In the genomic region with DNA sequence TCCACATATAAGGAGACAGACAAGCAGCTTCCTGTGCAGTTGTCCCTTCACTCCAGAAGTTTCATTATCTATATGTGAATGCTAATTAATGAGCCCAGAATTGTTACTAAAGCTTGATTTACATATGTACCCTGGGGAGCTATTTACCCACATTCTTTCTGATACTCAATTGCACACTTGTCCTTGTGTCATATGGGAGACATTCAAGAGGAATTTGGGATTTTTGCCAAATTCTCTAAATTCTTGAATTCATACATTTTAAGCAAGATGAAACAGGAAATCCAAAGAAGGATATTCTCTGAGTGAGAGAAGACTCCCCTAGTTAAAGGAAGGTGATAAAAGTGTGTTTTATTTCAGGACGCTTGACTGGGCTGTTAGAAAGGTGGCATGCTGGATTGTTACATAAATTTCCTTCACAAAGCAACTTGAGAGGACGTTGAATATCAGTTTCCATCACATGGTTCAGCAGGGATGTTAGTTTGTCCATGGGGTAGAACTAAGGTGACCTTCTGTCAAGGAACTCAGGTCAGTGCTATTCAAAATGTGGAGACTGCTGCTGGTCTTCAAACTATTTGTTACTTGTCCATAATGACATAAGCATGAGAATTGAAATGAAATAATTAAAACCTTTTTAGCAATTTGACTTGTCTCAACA, we compare ENCODE assay signal across 19 cellular contexts.
DNase-seq lines count a peak whose midpoint lies in the region; ATAC-seq and TF ChIP-seq lines count a peak whose summit lies in the region.
"Had no signal": no experiment of that assay in that cellular context is flagged by ENCODE, and none has a peak within 500 bp of the region (broad histone marks: within the 10 kb centered on the region; RNA-seq: fewer than 3 reads in every experiment).

No MANE protein-coding gene starts in this region.

- H3K9me3 Mint-ChIP-seq in mesothelial cell of epicardium = peaks cover 4% of the 10 kb centered on the region
- H3K9me3 Mint-ChIP-seq: activated naive CD4-positive, alpha-beta T cell treated with anti-CD3 and anti-CD28 coated beads, Interleukin-2, amount 10 ng/mL, durations not matched to agents 7 days and 5 days had no signal

- peak overlapping the region; percentile 39 for H3K27ac Mint-ChIP-seq in mesothelial cell of epicardium
- H3K27ac Mint-ChIP-seq: activated naive CD4-positive, alpha-beta T cell treated with anti-CD3 and anti-CD28 coated beads, Interleukin-2, amount 10 ng/mL, durations not matched to agents 7 days and 5 days; T-helper 17 cell had no signal

- H3K27me3 Mint-ChIP-seq in mesothelial cell of epicardium (ENCODE audit: low read depth) = no peaks in the 10 kb centered on the region

- H3K36me3 Mint-ChIP-seq in mesothelial cell of epicardium = no peaks in the 10 kb centered on the region
- H3K36me3 Mint-ChIP-seq: activated naive CD4-positive, alpha-beta T cell treated with anti-CD3 and anti-CD28 coated beads, Interleukin-2, amount 10 ng/mL, durations not matched to agents 7 days and 5 days had no signal

- TF ChIP-seq EP300 in Ishikawa (IDR thresholded peaks at IDR 0.05; ENCODE audit: borderline replicate concordance) = peak; percentile 52; the same call in 1 of the 2 replicates

- TF ChIP-seq CTCF in astrocyte of the spinal cord (IDR thresholded peaks at IDR 0.05; ENCODE audit: low read depth, low read length) = no peak
- TF ChIP-seq CTCF in mesothelial cell of epicardium (IDR thresholded peaks at IDR 0.05; ENCODE audit: unreplicated experiment) = no peak

- H3K4me3 Mint-ChIP-seq in mesothelial cell of epicardium = no peak overlapping the region
- H3K4me3 Mint-ChIP-seq: activated naive CD4-positive, alpha-beta T cell treated with anti-CD3 and anti-CD28 coated beads, Interleukin-2, amount 10 ng/mL, durations not matched to agents 7 days and 5 days; T-helper 17 cell had no signal

- peaks cover 22% of the 10 kb centered on the region for H3K4me1 Mint-ChIP-seq in mesothelial cell of epicardium
- H3K4me1 Mint-ChIP-seq: activated naive CD4-positive, alpha-beta T cell treated with anti-CD3 and anti-CD28 coated beads, Interleukin-2, amount 10 ng/mL, durations not matched to agents 7 days and 5 days; T-helper 17 cell had no signal

- peak; percentile 36 for DNase-seq in Caki2 (ENCODE audit: low read depth)
- DNase-seq in astrocyte of the spinal cord (ENCODE audit: low read depth, low spot score) = peak; percentile 51
- DNase-seq in mesothelial cell of epicardium (ENCODE audit: low spot score in 2 of 2, unreplicated experiment in 2 of 2) = no peak
- DNase-seq in amygdala (lab: John Stamatoyannopoulos, UW) = no peak
- no peak for DNase-seq in NCI-H69 (lab: John Stamatoyannopoulos, UW)
- DNase-seq: activated naive CD4-positive, alpha-beta T cell treated with anti-CD3 and anti-CD28 coated beads, Interleukin-2, amount 10 ng/mL, durations not matched to agents 7 days and 5 days; caudate nucleus; kidney; NCI-H1930; posterior cingulate gyrus; stomach; T-helper 17 cell had no signal

- in situ Hi-C loops in Caki2 (cut with HindIII; ENCODE audit: low pct_unique_long_range_greater_than_20kb, low sequenced_read_pairs) (no loop called here), astrocyte of the spinal cord (cut with HindIII; ENCODE audit: low sequenced_read_pairs) (no loop called here)

- ATAC-seq in HG03135 (IDR thresholded peaks at IDR 0.05; ENCODE audit: unreplicated experiment) (no peak), HG02798 (IDR thresholded peaks at IDR 0.05; ENCODE audit: poor library complexity, unreplicated experiment) (no peak)
- ATAC-seq: activated CD4-positive, CD25-positive, alpha-beta regulatory T cell treated with anti-CD3 and anti-CD28 coated beads, Interleukin-2, amount 50 U/mL, for 24 hours; Panc1; T-helper 17 cell had no signal

- H3K4me3 ChIP-seq in astrocyte of the spinal cord (ENCODE audit: low read depth, low read length) = no peak overlapping the region
- H3K4me3 ChIP-seq: BLaER1 treated with 17β-estradiol and CSF1 and Interleukin-3, amounts not matched to agents 10 nM and 100 nM; stomach; vagina had no signal

- no peak for TF ChIP-seq RAD21 in Ishikawa (IDR thresholded peaks at IDR 0.05; ENCODE audit: low read depth)

TF ChIP-seq in Ishikawa, 13 proteins besides CTCF, POLR2A, EP300 and RAD21:
- TF ChIP-seq CREB1 (IDR thresholded peaks at IDR 0.05; ENCODE audit: low read depth) = no peak
- TF ChIP-seq ZBTB7A (IDR thresholded peaks at IDR 0.05; ENCODE audit: low read depth) = no peak
- no peak for TF ChIP-seq TAF1 (IDR thresholded peaks at IDR 0.05; ENCODE audit: low read depth)
- peak; percentile 29; the same call in 1 of the 2 replicates for TF ChIP-seq FOXM1 (IDR thresholded peaks at IDR 0.05; ENCODE audit: borderline replicate concordance, low read depth)
- TF ChIP-seq TEAD4 (IDR thresholded peaks at IDR 0.05) = peak; percentile 89
- TF ChIP-seq, protein P1, sequence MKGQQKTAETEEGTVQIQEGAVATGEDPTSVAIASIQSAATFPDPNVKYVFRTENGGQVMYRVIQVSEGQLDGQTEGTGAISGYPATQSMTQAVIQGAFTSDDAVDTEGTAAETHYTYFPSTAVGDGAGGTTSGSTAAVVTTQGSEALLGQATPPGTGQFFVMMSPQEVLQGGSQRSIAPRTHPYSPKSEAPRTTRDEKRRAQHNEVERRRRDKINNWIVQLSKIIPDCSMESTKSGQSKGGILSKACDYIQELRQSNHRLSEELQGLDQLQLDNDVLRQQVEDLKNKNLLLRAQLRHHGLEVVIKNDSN (IDR thresholded peaks at IDR 0.05) = no peak
- no peak for TF ChIP-seq EGR1 (IDR thresholded peaks at IDR 0.05)
- TF ChIP-seq, protein P2, sequence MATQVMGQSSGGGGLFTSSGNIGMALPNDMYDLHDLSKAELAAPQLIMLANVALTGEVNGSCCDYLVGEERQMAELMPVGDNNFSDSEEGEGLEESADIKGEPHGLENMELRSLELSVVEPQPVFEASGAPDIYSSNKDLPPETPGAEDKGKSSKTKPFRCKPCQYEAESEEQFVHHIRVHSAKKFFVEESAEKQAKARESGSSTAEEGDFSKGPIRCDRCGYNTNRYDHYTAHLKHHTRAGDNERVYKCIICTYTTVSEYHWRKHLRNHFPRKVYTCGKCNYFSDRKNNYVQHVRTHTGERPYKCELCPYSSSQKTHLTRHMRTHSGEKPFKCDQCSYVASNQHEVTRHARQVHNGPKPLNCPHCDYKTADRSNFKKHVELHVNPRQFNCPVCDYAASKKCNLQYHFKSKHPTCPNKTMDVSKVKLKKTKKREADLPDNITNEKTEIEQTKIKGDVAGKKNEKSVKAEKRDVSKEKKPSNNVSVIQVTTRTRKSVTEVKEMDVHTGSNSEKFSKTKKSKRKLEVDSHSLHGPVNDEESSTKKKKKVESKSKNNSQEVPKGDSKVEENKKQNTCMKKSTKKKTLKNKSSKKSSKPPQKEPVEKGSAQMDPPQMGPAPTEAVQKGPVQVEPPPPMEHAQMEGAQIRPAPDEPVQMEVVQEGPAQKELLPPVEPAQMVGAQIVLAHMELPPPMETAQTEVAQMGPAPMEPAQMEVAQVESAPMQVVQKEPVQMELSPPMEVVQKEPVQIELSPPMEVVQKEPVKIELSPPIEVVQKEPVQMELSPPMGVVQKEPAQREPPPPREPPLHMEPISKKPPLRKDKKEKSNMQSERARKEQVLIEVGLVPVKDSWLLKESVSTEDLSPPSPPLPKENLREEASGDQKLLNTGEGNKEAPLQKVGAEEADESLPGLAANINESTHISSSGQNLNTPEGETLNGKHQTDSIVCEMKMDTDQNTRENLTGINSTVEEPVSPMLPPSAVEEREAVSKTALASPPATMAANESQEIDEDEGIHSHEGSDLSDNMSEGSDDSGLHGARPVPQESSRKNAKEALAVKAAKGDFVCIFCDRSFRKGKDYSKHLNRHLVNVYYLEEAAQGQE (IDR thresholded peaks at IDR 0.05; ENCODE audit: low read depth) = no peak
- no peak for TF ChIP-seq YY1 (IDR thresholded peaks at IDR 0.05; ENCODE audit: low read depth)
- TF ChIP-seq, protein P3, sequence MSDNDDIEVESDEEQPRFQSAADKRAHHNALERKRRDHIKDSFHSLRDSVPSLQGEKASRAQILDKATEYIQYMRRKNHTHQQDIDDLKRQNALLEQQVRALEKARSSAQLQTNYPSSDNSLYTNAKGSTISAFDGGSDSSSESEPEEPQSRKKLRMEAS (IDR thresholded peaks at IDR 0.05) = no peak
- peak; percentile 80 for TF ChIP-seq NFIC (IDR thresholded peaks at IDR 0.05)
- 0 out of 2 replicates have a peak, but pooled peaks have one; percentile 18 for TF ChIP-seq TCF12 (IDR thresholded peaks at IDR 0.05; ENCODE audit: low read depth)

Comparison
In these comparisons a context has a peak if more than half of its experiments do, and no peak if none do; other contexts are left out.
1. DNase-seq: peak in Caki2 (single experiment) and astrocyte of the spinal cord (single experiment); none in mesothelial cell of epicardium (0 of 2), amygdala (0 of 56) and NCI-H69 (single experiment).